Comparison of ENCODE assay signal across 8 cellular contexts in the genomic region with DNA sequence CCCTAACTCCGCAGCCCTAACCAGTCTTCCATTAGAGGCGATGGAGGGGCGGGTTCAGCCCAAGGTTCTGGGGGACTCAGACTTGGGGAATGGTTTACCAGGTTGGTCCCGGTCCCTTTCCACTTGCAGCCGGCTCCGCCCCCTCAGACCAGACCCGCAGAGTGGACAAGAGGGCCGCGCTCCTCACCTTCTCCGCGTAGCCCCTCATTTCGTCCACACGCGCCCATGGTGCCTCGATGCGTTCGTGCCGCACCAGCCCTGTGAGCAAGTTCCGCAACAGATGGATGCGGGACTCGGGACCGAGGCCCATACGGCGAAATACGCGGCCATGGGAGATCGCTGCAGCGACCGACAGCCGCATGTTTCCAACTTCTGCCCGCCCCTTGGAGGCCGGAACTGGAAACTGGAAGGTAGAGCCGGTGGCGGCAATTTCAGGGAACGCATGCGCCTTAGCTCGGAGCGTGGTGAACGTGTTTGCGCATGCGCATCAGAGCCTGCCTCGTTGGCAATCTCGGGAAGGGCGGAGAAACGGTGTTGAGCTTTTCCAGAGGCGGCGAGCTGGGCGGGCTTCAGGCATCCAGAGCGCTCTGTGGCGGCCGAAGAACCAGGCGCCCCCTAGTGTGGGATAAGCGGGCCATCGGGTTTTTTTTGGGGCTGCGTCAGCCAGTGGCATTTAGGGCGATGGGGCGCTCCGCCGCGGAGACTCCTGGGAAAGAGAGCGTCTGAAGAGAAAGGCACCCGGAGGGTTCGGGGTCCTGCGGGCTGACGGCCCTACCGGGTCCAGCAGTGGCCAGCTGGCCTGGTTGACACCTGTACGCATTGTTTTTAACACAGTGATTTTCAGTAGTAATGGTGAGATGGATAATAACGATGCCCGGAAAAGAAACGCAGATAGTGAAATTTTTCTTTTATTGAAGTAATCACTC. TPM values are rescaled to one million over a fixed set of nuclear protein-coding genes. Genes with fewer than 3 reads are reported as not detected.
A peak's percentile ranks its signal among the peaks of the same experiment; 100 is the strongest.
DNase-seq lines count a peak whose midpoint lies in the region; ATAC-seq and TF ChIP-seq lines count a peak whose summit lies in the region.

A gene (minus strand): TSS at position 405 of the 926 bp plus-strand sequence. CDS start 44 bp downstream, at position 361.

- H3K9ac ChIP-seq in DND-41 (ENCODE audit: low read depth, low read length) = peak within 1 kb of the TSS; percentile 85
- H3K9ac ChIP-seq in KMS-11 = peak within 1 kb of the TSS; percentile 91
- peak within 1 kb of the TSS; percentile 82 for H3K9ac ChIP-seq in mucosa of stomach (ENCODE audit: low read length)

- peak within 1 kb of the TSS; percentile 87 for H3K27ac ChIP-seq in DND-41 (ENCODE audit: low read length)
- peak within 1 kb of the TSS; percentile 71 for H3K27ac ChIP-seq in KMS-11
- peak within 1 kb of the TSS; percentile 99 for H3K27ac ChIP-seq in Panc1 (ENCODE audit: low read length)
- H3K27ac ChIP-seq in esophagus (ENCODE audit: low read depth in 2 of 2, low read length in 1 of 2) = peak within 1 kb of the TSS; percentile 96

- peak; percentile 91 for ATAC-seq in DND-41 (ENCODE audit: insufficient read depth, low read depth)
- peak; percentile 93 for ATAC-seq in GM21737 (IDR thresholded peaks at IDR 0.05; ENCODE audit: unreplicated experiment)
- peak; percentile 98 for ATAC-seq in Panc1
- ATAC-seq in activated T-cell treated with anti-CD3 and anti-CD28 coated beads, Interleukin-2, amount 50 U/mL, for 4 hours = peak; percentile 97

- H2AFZ ChIP-seq in DND-41 (ENCODE audit: low read depth, low read length) (peak within 1 kb of the TSS; percentile 88), KMS-11 (ENCODE audit: low read depth) (peak within 1 kb of the TSS; percentile 79)

- 0 to 1% methylated on average over 70 of the region's 70 CpGs for WGBS in esophagus, 2 donors

- peaks cover 22% of the 10 kb centered on the region for H3K36me3 Mint-ChIP-seq in activated T-cell treated with anti-CD3 and anti-CD28 coated beads, Interleukin-2, amount 50 U/mL, for 4 hours (ENCODE audit: insufficient read depth)

- BruUV-seq in Panc1 (replicated peaks; lab: Mats Ljungman, UMichigan) = no TSS peak

- DNase-seq in DND-41 (peak; percentile 99), Panc1 (ENCODE audit: low read depth, low spot score) (peak; percentile 99)
- DNase-seq in activated T-cell treated with anti-CD3 and anti-CD28 coated beads, Interleukin-2, amount 50 U/mL, for 4 hours = peak; percentile 99
- DNase-seq in stimulated activated CD8-positive, alpha-beta memory T cell treated with anti-CD3 and anti-CD28 coated beads, Interleukin-7, amount 100 ng/mL, for 1 hour (ENCODE audit: low read depth in 2 of 2) = peak; percentile 96 to 97

- peaks cover 18% of the 10 kb centered on the region; the same call in 1 of the 2 replicates for H4K20me1 ChIP-seq in DND-41 (ENCODE audit: insufficient read depth, low read length)
- no peaks in the 10 kb centered on the region for H4K20me1 ChIP-seq in KMS-11 (ENCODE audit: insufficient read depth)

- H3K27me3 ChIP-seq in DND-41 (ENCODE audit: insufficient read depth, low read length, poor library complexity) = no peaks in the 10 kb centered on the region
- H3K27me3 ChIP-seq in KMS-11 (ENCODE audit: insufficient read depth, low read depth) = no peaks in the 10 kb centered on the region
- peaks cover 3% of the 10 kb centered on the region; the same call in 1 of the 2 replicates for H3K27me3 ChIP-seq in Panc1 (ENCODE audit: control insufficient read depth, insufficient read depth, low read length)
- H3K27me3 ChIP-seq in esophagus (ENCODE audit: control insufficient read depth in 1 of 2, insufficient read depth in 2 of 2, low read length in 2 of 2) = no peaks in the 10 kb centered on the region
- H3K27me3 ChIP-seq in mucosa of stomach (ENCODE audit: control insufficient read depth, insufficient read depth, low read length) = no peaks in the 10 kb centered on the region

- H3K4me3 Mint-ChIP-seq in activated T-cell treated with anti-CD3 and anti-CD28 coated beads, Interleukin-2, amount 50 U/mL, for 4 hours = peak within 1 kb of the TSS; percentile 99

- intact Hi-C loops in Panc1 (cut with micrococcal nuclease; ENCODE audit: unreplicated experiment) = loop anchor here (5.0 kb wide), 2 partner anchors 71 to 151 kb away; a partner anchor contains a TSS

- no peaks in the 10 kb centered on the region for H3K27me3 Mint-ChIP-seq in activated T-cell treated with anti-CD3 and anti-CD28 coated beads, Interleukin-2, amount 50 U/mL, for 4 hours (ENCODE audit: low read depth)

- TF ChIP-seq CTCF in DND-41 (IDR thresholded peaks at IDR 0.05; ENCODE audit: borderline replicate concordance, extremely low read depth, low read length, poor library complexity, severe bottlenecking) (peak; percentile 88), KMS-11 (conservative IDR thresholded peaks at IDR 0.05; ENCODE audit: low read depth, low read length) (peak; percentile 81), Panc1 (IDR thresholded peaks at IDR 0.05) (peak; percentile 100)

- H3K4me3 ChIP-seq in DND-41 (ENCODE audit: low read depth in 1 of 2, low read length in 2 of 2) (peak within 1 kb of the TSS; percentile 69 to 82), KMS-11 (IDR thresholded peaks at IDR 0.05; ENCODE audit: insufficient read depth, low read depth, low read length) (peak within 1 kb of the TSS; percentile 71), Panc1 (ENCODE audit: low read depth in 2 of 2, low read length in 2 of 2) (peak within 1 kb of the TSS; percentile 82 to 99), esophagus (ENCODE audit: low read depth in 1 of 2, low read length in 2 of 2) (peak within 1 kb of the TSS; percentile 81 to 84), mucosa of stomach (ENCODE audit: low read length) (peak within 1 kb of the TSS; percentile 97)

- H3K4me1 ChIP-seq in DND-41 (ENCODE audit: insufficient read depth, low read length) (peaks cover 24% of the 10 kb centered on the region), KMS-11 (ENCODE audit: low read depth, poor library complexity, severe bottlenecking) (peaks cover 15% of the 10 kb centered on the region), Panc1 (ENCODE audit: control insufficient read depth, insufficient read depth, low read length) (peaks cover 16% of the 10 kb centered on the region), esophagus (ENCODE audit: control insufficient read depth in 2 of 2, insufficient read depth in 2 of 2, low read length in 1 of 2) (peaks cover 3 to 5% of the 10 kb centered on the region in 2 donors), mucosa of stomach (ENCODE audit: control insufficient read depth, insufficient read depth, low read length) (peaks cover 8% of the 10 kb centered on the region)

- H3K79me2 ChIP-seq in DND-41 (ENCODE audit: insufficient read depth, low read length) (peaks cover 31% of the 10 kb centered on the region), KMS-11 (ENCODE audit: insufficient read depth, low read depth) (peaks cover 27% of the 10 kb centered on the region)

- H3K4me1 Mint-ChIP-seq in activated T-cell treated with anti-CD3 and anti-CD28 coated beads, Interleukin-2, amount 50 U/mL, for 4 hours (ENCODE audit: low read depth) = peaks cover 26% of the 10 kb centered on the region

- in situ Hi-C loops in Panc1 (cut with HindIII; ENCODE audit: low pct_unique_long_range_greater_than_20kb, low sequenced_read_pairs) = no loop called here

- no peaks in the 10 kb centered on the region for H3K9me3 ChIP-seq in DND-41 (ENCODE audit: insufficient read depth, low read length, severe bottlenecking)
- H3K9me3 ChIP-seq in Panc1 (ENCODE audit: control insufficient read depth, insufficient read depth, low read depth, low read length) = no peaks in the 10 kb centered on the region
- H3K9me3 ChIP-seq in esophagus (ENCODE audit: control insufficient read depth in 2 of 2, insufficient read depth in 1 of 2, low read depth in 1 of 2, low read length in 1 of 2) = no peaks in the 10 kb centered on the region
- no peaks in the 10 kb centered on the region for H3K9me3 ChIP-seq in mucosa of stomach (ENCODE audit: control insufficient read depth, low read length)

- CTCF ChIA-PET in Panc1 (lab: Charles Lee) = interaction anchor here (0.6 to 2.0 kb wide), 11 partner anchors 11 to 432 kb away, joined by 3 to 34 read pairs (median 4); a partner anchor contains a TSS

- H3K4me2 ChIP-seq in DND-41 (ENCODE audit: insufficient read depth, low read length) (peak within 1 kb of the TSS; percentile 79), KMS-11 (peak within 1 kb of the TSS; percentile 73)

- H3K36me3 ChIP-seq in DND-41 (ENCODE audit: insufficient read depth, low read length) = peaks cover 30% of the 10 kb centered on the region
- H3K36me3 ChIP-seq in KMS-11 (ENCODE audit: insufficient read depth) = peaks cover 8% of the 10 kb centered on the region; the same call in 1 of the 2 replicates
- H3K36me3 ChIP-seq in Panc1 (ENCODE audit: control insufficient read depth, insufficient read depth, low read length) = peaks cover 20% of the 10 kb centered on the region
- H3K36me3 ChIP-seq in esophagus (ENCODE audit: control insufficient read depth in 2 of 2, insufficient read depth in 2 of 2, low read length in 1 of 2) = no peaks in the 10 kb centered on the region
- H3K36me3 ChIP-seq in mucosa of stomach (ENCODE audit: control insufficient read depth, insufficient read depth, low read length) = no peaks in the 10 kb centered on the region

- no peaks in the 10 kb centered on the region for H3K9me3 Mint-ChIP-seq in activated T-cell treated with anti-CD3 and anti-CD28 coated beads, Interleukin-2, amount 50 U/mL, for 4 hours

- POLR2A ChIA-PET in Panc1 (lab: Charles Lee) = interaction anchor here (1.0 kb wide), 1 partner anchor 18 kb away, joined by 3 read pairs; no protein-coding TSS in a partner anchor

RNA-seq across cellular contexts. Expression of the gene that starts here (rescaled TPM):
- 115 TPM for total RNA-seq in Panc1 (2021; ENCODE audit: unreplicated experiment)
- polyA plus RNA-seq in Panc1 (2012; ENCODE audit: insufficient read length) = 168 TPM
- total RNA-seq in activated T-cell treated with anti-CD3 and anti-CD28 coated beads, Interleukin-2, amount 50 U/mL, for 4 hours = 100 to 1,000 TPM; 149 to 162 (median 156) TPM
- 10 to 100 TPM; 43.4 to 49.2 TPM for polyA plus RNA-seq in esophagus

Comparison
In these comparisons a context has a peak if more than half of its experiments do, and no peak if none do; other contexts are left out.
1. Peak in every context shown above with its lines: DNase-seq, ATAC-seq, H3K4me3 ChIP-seq and H3K27ac ChIP-seq.